1 cellular context compared by ENCODE assay signal in genomic region chr3:139988472-139988871, GRCh38.
TF ChIP-seq lines count a peak whose summit lies in the region.

No MANE protein-coding gene starts in this region.

TF ChIP-seq in GM23338, 12 proteins besides CTCF, POLR2A, EP300 and RAD21 (continued from another document):
- TF ChIP-seq ZNF331 (CRISPR knock-in tag; IDR thresholded peaks at IDR 0.05; ENCODE audit: low read depth) (no peak), REST (IDR thresholded peaks at IDR 0.05; ENCODE audit: unreplicated experiment) (no peak), POLR2AphosphoS5 (IDR thresholded peaks at IDR 0.05; ENCODE audit: low read depth) (no peak), NANOG (IDR thresholded peaks at IDR 0.05; ENCODE audit: borderline replicate concordance) (no peak), CREB1 (CRISPR knock-in tag; IDR thresholded peaks at IDR 0.05; ENCODE audit: low read depth) (no peak), ZNF462 (CRISPR knock-in tag; IDR thresholded peaks at IDR 0.05) (no peak)
